Comparison of ENCODE assay signal across 10 cellular contexts in genomic region chr10:59047957-59048618, GRCh38.
DNase-seq lines count a peak whose midpoint lies in the region; ATAC-seq and TF ChIP-seq lines count a peak whose summit lies in the region.
"Had no signal": no experiment of that assay in that cellular context is flagged by ENCODE, and none has a peak within 500 bp of the region (broad histone marks: within the 10 kb centered on the region; RNA-seq: fewer than 3 reads in every experiment).

No MANE protein-coding gene starts in this region.

- in situ Hi-C loops in GM13976 (cut with MboI; ENCODE audit: low sequenced_read_pairs, unreplicated experiment): no loop called here

- H3K36me3 ChIP-seq in ascending aorta (no peaks in the 10 kb centered on the region), left lung (no peaks in the 10 kb centered on the region)
- H3K36me3 ChIP-seq: stomach had no signal

- TF ChIP-seq CTCF in GM13976 (IDR thresholded peaks at IDR 0.05; ENCODE audit: borderline replicate concordance, control extremely low read depth, extremely low read depth, insufficient read depth, missing control alignments) (no peak), ascending aorta (IDR thresholded peaks at IDR 0.05) (no peak), left lung (IDR thresholded peaks at IDR 0.05) (no peak)

- DNase-seq in GM13976 (ENCODE audit: low spot score) (peak; percentile 22), DMS79 (lab: John Stamatoyannopoulos, UW) (no peak), ascending aorta (ENCODE audit: low spot score in 2 of 2) (no peak), left lung (no peak), NCI-H146 (lab: John Stamatoyannopoulos, UW) (no peak)
- DNase-seq: activated effector memory CD4-positive, alpha-beta T cell treated with Interleukin-2 at 50 U/mL for 16 hours; stomach had no signal

- peak; percentile 92 for ATAC-seq in GM19438 (IDR thresholded peaks at IDR 0.05; ENCODE audit: low read depth, unreplicated experiment)
- peak; percentile 90 for ATAC-seq in HG02852 (IDR thresholded peaks at IDR 0.05; ENCODE audit: unreplicated experiment)
- peak; percentile 92 for ATAC-seq in HG03520 (IDR thresholded peaks at IDR 0.05; ENCODE audit: unreplicated experiment)
- ATAC-seq in left lung: no peak

- H3K9me3 ChIP-seq in ascending aorta (no peaks in the 10 kb centered on the region), left lung (peaks cover 0 to 10% of the 10 kb centered on the region in 2 donors)
- H3K9me3 ChIP-seq: stomach had no signal

- no peak overlapping the region for H3K4me3 ChIP-seq in ascending aorta
- no peak overlapping the region for H3K4me3 ChIP-seq in left lung
- H3K4me3 ChIP-seq: stomach had no signal

- H3K27me3 ChIP-seq in ascending aorta (no peaks in the 10 kb centered on the region), left lung (no peaks in the 10 kb centered on the region)
- H3K27me3 ChIP-seq: stomach had no signal

- peaks cover 0 to 8% of the 10 kb centered on the region in 2 donors for H3K4me1 ChIP-seq in ascending aorta
- no peaks in the 10 kb centered on the region for H3K4me1 ChIP-seq in left lung

- no peak overlapping the region for H3K27ac ChIP-seq in ascending aorta
- no peak overlapping the region for H3K27ac ChIP-seq in left lung
- H3K27ac ChIP-seq: stomach had no signal

- intact Hi-C loops in ascending aorta (cut with DNase I): no loop called here
- intact Hi-C loops in left lung (cut with DNase I): no loop called here
